In the genomic region with DNA sequence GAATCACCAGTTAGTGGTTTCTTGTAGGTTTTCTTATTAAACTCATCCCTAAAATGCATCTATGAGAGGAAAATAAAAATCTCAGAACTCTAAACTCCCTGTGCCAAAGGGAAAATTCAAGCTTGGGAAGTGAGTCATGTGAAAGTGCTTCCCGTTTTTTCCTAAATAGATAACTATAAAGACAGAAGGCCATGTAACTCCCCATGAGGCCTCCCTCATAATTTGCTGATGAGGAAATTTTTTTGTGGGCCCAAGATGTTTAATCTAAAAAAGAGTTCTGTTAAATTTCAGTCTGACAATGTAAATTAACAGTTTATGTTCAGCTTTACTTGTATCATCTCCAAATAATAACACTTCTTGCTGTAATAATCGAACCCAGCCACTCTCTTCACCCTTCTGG, we compare ENCODE assay signal across 16 cellular contexts.
"Had no signal": no experiment of that assay in that cellular context is flagged by ENCODE, and none has a peak within 500 bp of the region (broad histone marks: within the 10 kb centered on the region; RNA-seq: fewer than 3 reads in every experiment).

No MANE protein-coding gene starts in this region.

- H3K4me1 ChIP-seq: foreskin keratinocyte, right atrium auricular region had no signal

- ATAC-seq: activated CD4-positive, CD25-positive, alpha-beta regulatory T cell treated with anti-CD3 and anti-CD28 coated beads, Interleukin-2, amount 50 U/mL, for 24 hours; effector memory CD8-positive, alpha-beta T cell; foreskin keratinocyte had no signal

- H3K36me3 ChIP-seq: brain microvascular endothelial cell, right atrium auricular region had no signal

- FAIRE-seq: small intestine had no signal

- DNase-seq: activated CD4-positive, alpha-beta T cell treated with anti-CD3 and anti-CD28 coated beads, Interleukin-2, amount 50 U/mL, for 1 hour; activated naive CD8-positive, alpha-beta T cell treated with anti-CD3 and anti-CD28 coated beads for 36 hours; anterior cingulate cortex; brain microvascular endothelial cell; dermis blood vessel endothelial cell; effector memory CD8-positive, alpha-beta T cell; foreskin keratinocyte; kidney glomerular epithelial cell; nephron progenitor cell; small intestine; stimulated activated CD4-positive, alpha-beta T cell treated with anti-CD3 and anti-CD28 coated beads, Interleukin-4, amount 100 ng/mL, for 4 hours; stimulated activated CD8-positive, alpha-beta memory T cell treated with anti-CD3 and anti-CD28 coated beads, Interleukin-4, amount 100 ng/mL, for 48 hours; stimulated activated naive CD4-positive, alpha-beta T cell treated with Interleukin-2 at 50 U/mL for 16 hours; trophoblast cell had no signal

- H3K27ac ChIP-seq: brain microvascular endothelial cell, foreskin keratinocyte, right atrium auricular region had no signal

- H3K27me3 ChIP-seq: brain microvascular endothelial cell, foreskin keratinocyte, right atrium auricular region had no signal

- H3K4me3 ChIP-seq: right atrium auricular region had no signal
